ENCODE assay signal across 7 cellular contexts in the genomic region with DNA sequence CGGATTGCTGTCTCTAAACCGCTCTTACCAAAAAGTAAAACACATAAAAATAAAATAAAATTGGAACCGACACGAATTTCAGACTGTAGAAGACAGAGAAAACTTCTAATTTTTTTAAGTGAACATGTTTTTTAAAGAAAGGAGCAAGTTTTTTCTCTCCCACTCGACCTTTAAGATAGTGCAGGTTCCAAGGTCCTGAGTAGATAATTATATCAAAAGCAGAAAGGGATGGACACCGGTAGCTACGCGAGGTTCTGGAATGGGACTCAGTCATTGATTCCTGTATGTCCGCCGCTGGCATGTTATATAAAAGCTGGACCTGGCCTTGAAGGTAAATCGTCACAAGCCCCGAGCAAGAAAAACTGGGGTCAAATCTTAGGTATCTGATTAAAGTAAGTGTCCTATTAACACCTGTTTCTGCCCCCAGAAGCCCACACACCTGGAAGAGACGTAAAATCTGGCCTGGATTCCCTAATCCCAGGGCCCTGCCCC. TPM values are rescaled to one million over a fixed set of nuclear protein-coding genes. Genes with fewer than 3 reads are reported as not detected.
DNase-seq lines count a peak whose midpoint lies in the region; ATAC-seq and TF ChIP-seq lines count a peak whose summit lies in the region.

No MANE protein-coding gene starts in this region.

- H3K4me1 ChIP-seq in spleen: peaks cover 12 to 59% (median 41%) of the 10 kb centered on the region in 6 donors

- H3K27ac ChIP-seq in VCaP: peak overlapping the region; percentile 91
- H3K27ac ChIP-seq in spleen: peak overlapping the region; percentile 91 to 99 (median 98)

- TF ChIP-seq POLR2A in spleen (IDR thresholded peaks at IDR 0.05): no peak

- TF ChIP-seq CTCF in VCaP (conservative IDR thresholded peaks at IDR 0.05) (no peak), spleen (IDR thresholded peaks at IDR 0.05 in 8 of 11, conservative IDR thresholded peaks at IDR 0.05 in 3 of 11) (no peak)

- ATAC-seq in GM18873 (IDR thresholded peaks at IDR 0.05; ENCODE audit: low FRiP score, unreplicated experiment): peak; percentile 0
- ATAC-seq in HG02840 (IDR thresholded peaks at IDR 0.05; ENCODE audit: low FRiP score, unreplicated experiment): peak; percentile 0
- ATAC-seq in left ventricle myocardium superior: peak; percentile 1

- intact Hi-C loops in left ventricle myocardium superior (cut with micrococcal nuclease) (no loop called here), spleen (cut with DNase I; ENCODE audit: low total_unique reads) (no loop called here)

- H3K27me3 ChIP-seq in spleen (replicated peaks in 1 of 7): no peaks in the 10 kb centered on the region

- H3K36me3 ChIP-seq in spleen: no peaks in the 10 kb centered on the region

- no peak for DNase-seq in left ventricle myocardium superior
- DNase-seq in spleen: no peak
- no peak for DNase-seq in NCI-H774 (lab: John Stamatoyannopoulos, UW)
- no peak for DNase-seq in HCEC 1CT

- H3K9me3 ChIP-seq in spleen: no peaks in the 10 kb centered on the region

- peak overlapping the region; percentile 57 to 88 (median 70) for H3K4me3 ChIP-seq in spleen

- WGBS in spleen, 5 donors: 0 to 1% (median 0%) methylated on average over 13 of the region's 13 CpGs

RNA-seq across cellular contexts. Expression of gene CISD1, which starts 0.5 kb away (rescaled TPM):
- total RNA-seq in left ventricle myocardium superior: 182 TPM
- total RNA-seq in spleen: 10 to 100 TPM in 5 of 7 donors, 1 to 10 TPM in 2; 7.1 to 26.5 (median 17.3) TPM
- 10 to 100 TPM in 2 of 3 donors, 1 to 10 TPM in 1; 8.5 to 26.4 (median 24.5) TPM for polyA plus RNA-seq in spleen

RNA-seq across cellular contexts. Expression of gene IPMK, which starts 0.8 kb away (rescaled TPM):
- total RNA-seq in left ventricle myocardium superior (2.2 TPM), spleen (10 to 100 TPM; 12.3 to 17.2 (median 13.6) TPM)
- 1 to 10 TPM; 2.9 to 4.3 (median 3.4) TPM for polyA plus RNA-seq in spleen
